ENCODE assay signal across 1 cellular context in the genomic region with DNA sequence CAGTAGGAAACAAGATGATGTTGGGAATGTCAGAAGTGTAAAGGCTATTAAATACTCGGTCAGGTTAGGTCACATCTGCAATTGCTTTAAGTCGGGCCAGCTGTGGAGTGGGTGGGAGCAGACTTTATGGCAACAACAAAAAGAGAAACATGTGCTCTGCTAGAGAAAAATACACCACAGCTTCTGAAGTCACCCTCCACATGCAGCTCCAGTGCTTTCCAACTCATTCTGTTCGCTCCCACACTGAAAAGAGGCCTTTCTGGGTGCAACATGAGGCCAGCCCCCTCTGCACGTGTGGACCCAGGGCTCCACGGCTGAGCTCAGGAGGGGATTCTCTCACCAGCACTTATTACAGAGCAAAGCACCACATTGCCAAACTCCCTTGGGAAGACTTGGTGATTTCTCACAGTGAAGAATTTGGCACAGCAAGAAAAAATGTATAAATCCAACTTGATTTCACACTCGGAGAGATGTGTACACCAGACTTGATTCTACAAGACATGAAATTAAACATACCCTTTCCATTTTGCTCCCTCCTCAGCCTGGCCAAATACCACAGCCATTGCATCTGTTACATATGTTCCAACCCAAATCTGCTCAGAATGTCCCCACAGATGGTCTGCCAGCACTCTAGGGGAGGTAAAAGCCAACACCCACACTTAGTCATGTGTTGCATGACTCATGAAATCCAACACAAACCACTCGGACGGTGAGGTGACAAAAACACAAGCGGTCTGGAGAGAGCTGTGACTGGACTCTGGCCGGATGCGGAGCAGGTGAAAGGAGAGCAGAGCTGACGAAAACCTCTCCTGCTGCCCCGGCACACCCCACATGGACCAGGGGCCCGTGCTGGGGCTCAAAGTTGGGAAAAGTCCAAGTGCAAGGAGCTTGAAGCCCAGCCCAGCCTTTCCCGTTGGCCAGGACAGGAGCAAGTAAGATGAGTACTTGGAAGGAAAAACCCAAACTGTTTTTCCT.
A peak's percentile ranks its signal among the peaks of the same experiment; 100 is the strongest.
TF ChIP-seq lines count a peak whose summit lies in the region.

No MANE protein-coding gene starts in this region.

TF ChIP-seq in K562, 482 proteins besides CTCF, POLR2A, EP300 and RAD21 (continued from another document and continues in another):
- TF ChIP-seq, protein P1, sequence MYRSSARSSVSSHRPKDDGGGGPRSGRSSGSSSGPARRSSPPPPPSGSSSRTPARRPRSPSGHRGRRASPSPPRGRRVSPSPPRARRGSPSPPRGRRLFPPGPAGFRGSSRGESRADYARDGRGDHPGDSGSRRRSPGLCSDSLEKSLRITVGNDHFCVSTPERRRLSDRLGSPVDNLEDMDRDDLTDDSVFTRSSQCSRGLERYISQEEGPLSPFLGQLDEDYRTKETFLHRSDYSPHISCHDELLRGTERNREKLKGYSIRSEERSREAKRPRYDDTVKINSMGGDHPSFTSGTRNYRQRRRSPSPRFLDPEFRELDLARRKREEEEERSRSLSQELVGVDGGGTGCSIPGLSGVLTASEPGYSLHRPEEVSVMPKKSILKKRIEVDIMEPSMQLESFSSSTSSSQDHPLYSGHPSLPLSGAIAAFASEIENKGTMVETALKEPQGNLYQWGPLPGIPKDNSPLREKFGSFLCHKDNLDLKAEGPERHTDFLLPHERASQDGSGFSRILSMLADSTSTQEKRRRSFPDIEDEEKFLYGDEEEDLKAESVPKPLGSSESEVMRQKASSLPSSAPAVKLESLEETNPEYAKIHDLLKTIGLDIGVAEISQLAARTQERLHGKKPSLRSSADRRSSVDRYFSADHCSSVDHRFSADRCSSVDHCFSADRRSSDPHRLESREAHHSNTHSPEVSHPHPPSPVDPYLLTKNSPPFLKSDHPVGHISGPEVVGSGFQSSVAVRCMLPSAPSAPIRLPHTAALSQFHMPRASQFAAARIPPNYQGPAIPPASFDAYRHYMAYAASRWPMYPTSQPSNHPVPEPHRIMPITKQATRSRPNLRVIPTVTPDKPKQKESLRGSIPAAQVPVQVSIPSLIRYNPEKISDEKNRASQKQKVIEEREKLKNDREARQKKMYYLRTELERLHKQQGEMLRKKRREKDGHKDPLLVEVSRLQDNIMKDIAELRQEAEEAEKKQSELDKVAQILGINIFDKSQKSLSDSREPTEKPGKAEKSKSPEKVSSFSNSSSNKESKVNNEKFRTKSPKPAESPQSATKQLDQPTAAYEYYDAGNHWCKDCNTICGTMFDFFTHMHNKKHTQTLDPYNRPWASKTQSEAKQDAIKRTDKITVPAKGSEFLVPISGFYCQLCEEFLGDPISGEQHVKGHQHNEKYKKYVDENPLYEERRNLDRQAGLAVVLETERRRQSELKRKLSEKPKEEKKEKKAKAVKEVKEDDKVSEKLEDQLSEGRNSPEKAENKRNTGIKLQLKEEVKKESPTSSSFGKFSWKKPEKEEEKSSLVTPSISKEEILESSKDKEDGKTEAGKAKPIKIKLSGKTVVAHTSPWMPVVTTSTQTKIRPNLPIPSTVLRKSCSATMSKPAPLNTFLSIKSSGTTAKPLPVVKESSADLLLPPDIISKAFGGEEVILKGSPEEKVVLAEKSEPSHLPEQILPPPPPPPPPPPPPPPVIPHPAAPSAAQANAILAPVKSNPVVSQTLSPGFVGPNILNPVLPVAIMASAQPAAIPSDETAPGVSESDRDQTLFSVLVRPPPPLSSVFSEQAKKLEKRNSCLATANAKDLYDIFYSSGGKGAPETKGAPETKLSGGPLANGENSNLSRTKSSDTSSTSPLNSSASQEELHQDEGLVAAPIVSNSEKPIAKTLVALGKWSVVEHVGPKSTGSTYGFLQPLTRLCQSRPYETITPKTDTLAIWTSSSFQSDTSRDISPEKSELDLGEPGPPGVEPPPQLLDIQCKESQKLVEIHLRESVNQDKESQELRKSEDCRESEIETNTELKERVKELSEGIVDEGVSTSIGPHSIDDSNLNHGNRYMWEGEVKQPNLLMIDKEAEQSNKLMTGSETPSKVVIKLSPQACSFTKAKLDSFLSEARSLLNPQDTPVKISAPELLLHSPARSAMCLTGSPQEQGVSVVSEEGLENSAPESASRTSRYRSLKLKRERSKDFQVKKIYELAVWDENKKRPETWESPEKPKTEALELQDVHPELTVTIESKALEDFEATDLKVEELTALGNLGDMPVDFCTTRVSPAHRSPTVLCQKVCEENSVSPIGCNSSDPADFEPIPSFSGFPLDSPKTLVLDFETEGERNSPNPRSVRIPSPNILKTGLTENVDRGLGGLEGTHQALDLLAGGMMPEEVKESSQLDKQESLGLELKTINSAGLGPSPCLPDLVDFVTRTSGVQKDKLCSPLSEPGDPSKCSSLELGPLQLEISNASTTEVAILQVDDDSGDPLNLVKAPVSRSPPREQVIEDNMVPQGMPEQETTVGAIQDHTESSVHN (IDR thresholded peaks at IDR 0.05; ENCODE audit: borderline replicate concordance in 1 of 2, low read depth in 1 of 2) = peak in 1 of 2 experiments; percentile 78; a peak in 2 of 4 replicates
- no peak for TF ChIP-seq PTRF (tag; IDR thresholded peaks at IDR 0.05)
- TF ChIP-seq SMAD2 (IDR thresholded peaks at IDR 0.05; ENCODE audit: low read depth, low read length) = no peak
- TF ChIP-seq, protein P2, sequence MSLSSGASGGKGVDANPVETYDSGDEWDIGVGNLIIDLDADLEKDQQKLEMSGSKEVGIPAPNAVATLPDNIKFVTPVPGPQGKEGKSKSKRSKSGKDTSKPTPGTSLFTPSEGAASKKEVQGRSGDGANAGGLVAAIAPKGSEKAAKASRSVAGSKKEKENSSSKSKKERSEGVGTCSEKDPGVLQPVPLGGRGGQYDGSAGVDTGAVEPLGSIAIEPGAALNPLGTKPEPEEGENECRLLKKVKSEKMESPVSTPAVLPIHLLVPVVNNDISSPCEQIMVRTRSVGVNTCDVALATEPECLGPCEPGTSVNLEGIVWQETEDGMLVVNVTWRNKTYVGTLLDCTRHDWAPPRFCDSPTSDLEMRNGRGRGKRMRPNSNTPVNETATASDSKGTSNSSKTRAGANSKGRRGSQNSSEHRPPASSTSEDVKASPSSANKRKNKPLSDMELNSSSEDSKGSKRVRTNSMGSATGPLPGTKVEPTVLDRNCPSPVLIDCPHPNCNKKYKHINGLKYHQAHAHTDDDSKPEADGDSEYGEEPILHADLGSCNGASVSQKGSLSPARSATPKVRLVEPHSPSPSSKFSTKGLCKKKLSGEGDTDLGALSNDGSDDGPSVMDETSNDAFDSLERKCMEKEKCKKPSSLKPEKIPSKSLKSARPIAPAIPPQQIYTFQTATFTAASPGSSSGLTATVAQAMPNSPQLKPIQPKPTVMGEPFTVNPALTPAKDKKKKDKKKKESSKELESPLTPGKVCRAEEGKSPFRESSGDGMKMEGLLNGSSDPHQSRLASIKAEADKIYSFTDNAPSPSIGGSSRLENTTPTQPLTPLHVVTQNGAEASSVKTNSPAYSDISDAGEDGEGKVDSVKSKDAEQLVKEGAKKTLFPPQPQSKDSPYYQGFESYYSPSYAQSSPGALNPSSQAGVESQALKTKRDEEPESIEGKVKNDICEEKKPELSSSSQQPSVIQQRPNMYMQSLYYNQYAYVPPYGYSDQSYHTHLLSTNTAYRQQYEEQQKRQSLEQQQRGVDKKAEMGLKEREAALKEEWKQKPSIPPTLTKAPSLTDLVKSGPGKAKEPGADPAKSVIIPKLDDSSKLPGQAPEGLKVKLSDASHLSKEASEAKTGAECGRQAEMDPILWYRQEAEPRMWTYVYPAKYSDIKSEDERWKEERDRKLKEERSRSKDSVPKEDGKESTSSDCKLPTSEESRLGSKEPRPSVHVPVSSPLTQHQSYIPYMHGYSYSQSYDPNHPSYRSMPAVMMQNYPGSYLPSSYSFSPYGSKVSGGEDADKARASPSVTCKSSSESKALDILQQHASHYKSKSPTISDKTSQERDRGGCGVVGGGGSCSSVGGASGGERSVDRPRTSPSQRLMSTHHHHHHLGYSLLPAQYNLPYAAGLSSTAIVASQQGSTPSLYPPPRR (CRISPR knock-in tag; IDR thresholded peaks at IDR 0.05; ENCODE audit: borderline replicate concordance) = no peak
- TF ChIP-seq, protein P3, sequence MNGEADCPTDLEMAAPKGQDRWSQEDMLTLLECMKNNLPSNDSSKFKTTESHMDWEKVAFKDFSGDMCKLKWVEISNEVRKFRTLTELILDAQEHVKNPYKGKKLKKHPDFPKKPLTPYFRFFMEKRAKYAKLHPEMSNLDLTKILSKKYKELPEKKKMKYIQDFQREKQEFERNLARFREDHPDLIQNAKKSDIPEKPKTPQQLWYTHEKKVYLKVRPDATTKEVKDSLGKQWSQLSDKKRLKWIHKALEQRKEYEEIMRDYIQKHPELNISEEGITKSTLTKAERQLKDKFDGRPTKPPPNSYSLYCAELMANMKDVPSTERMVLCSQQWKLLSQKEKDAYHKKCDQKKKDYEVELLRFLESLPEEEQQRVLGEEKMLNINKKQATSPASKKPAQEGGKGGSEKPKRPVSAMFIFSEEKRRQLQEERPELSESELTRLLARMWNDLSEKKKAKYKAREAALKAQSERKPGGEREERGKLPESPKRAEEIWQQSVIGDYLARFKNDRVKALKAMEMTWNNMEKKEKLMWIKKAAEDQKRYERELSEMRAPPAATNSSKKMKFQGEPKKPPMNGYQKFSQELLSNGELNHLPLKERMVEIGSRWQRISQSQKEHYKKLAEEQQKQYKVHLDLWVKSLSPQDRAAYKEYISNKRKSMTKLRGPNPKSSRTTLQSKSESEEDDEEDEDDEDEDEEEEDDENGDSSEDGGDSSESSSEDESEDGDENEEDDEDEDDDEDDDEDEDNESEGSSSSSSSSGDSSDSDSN (IDR thresholded peaks at IDR 0.05; ENCODE audit: borderline replicate concordance in 1 of 2, low read depth in 2 of 2, low read length in 2 of 2) = 0 out of 4 replicates have a peak, but pooled peaks of 1 of the 2 experiments have one; percentile 35
- no peak for TF ChIP-seq ATF1 (CRISPR knock-in tag; IDR thresholded peaks at IDR 0.05)
- peak; percentile 45 for TF ChIP-seq ATF1 (tag; IDR thresholded peaks at IDR 0.05)
- TF ChIP-seq ARID2 (IDR thresholded peaks at IDR 0.05) = no peak
- no peak for TF ChIP-seq DIDO1 (tag; IDR thresholded peaks at IDR 0.05; ENCODE audit: low read depth)
- TF ChIP-seq ETV5 (CRISPR knock-in tag; IDR thresholded peaks at IDR 0.05; ENCODE audit: low read depth) = peak; percentile 47; the same call in 1 of the 2 replicates
- no peak for TF ChIP-seq SETDB1 (IDR thresholded peaks at IDR 0.05; ENCODE audit: low read length)
- no peak for TF ChIP-seq MTF1 (CRISPR knock-in tag; IDR thresholded peaks at IDR 0.05; ENCODE audit: borderline replicate concordance)
- TF ChIP-seq GATAD2A (IDR thresholded peaks at IDR 0.05) = no peak
- TF ChIP-seq, protein P4, sequence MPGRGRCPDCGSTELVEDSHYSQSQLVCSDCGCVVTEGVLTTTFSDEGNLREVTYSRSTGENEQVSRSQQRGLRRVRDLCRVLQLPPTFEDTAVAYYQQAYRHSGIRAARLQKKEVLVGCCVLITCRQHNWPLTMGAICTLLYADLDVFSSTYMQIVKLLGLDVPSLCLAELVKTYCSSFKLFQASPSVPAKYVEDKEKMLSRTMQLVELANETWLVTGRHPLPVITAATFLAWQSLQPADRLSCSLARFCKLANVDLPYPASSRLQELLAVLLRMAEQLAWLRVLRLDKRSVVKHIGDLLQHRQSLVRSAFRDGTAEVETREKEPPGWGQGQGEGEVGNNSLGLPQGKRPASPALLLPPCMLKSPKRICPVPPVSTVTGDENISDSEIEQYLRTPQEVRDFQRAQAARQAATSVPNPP (IDR thresholded peaks at IDR 0.05; ENCODE audit: borderline replicate concordance, insufficient read depth, insufficient read length) = no peak
- TF ChIP-seq, protein P5, sequence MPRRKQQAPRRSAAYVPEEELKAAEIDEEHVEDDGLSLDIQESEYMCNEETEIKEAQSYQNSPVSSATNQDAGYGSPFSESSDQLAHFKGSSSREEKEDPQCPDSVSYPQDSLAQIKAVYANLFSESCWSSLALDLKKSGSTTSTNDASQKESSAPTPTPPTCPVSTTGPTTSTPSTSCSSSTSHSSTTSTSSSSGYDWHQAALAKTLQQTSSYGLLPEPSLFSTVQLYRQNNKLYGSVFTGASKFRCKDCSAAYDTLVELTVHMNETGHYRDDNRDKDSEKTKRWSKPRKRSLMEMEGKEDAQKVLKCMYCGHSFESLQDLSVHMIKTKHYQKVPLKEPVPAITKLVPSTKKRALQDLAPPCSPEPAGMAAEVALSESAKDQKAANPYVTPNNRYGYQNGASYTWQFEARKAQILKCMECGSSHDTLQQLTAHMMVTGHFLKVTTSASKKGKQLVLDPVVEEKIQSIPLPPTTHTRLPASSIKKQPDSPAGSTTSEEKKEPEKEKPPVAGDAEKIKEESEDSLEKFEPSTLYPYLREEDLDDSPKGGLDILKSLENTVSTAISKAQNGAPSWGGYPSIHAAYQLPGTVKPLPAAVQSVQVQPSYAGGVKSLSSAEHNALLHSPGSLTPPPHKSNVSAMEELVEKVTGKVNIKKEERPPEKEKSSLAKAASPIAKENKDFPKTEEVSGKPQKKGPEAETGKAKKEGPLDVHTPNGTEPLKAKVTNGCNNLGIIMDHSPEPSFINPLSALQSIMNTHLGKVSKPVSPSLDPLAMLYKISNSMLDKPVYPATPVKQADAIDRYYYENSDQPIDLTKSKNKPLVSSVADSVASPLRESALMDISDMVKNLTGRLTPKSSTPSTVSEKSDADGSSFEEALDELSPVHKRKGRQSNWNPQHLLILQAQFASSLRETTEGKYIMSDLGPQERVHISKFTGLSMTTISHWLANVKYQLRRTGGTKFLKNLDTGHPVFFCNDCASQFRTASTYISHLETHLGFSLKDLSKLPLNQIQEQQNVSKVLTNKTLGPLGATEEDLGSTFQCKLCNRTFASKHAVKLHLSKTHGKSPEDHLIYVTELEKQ (CRISPR knock-in tag; IDR thresholded peaks at IDR 0.05) = no peak
- TF ChIP-seq HOXB6 (CRISPR knock-in tag; IDR thresholded peaks at IDR 0.05; ENCODE audit: borderline replicate concordance) = no peak
- no peak for TF ChIP-seq RBM17 (IDR thresholded peaks at IDR 0.05; ENCODE audit: borderline replicate concordance, low read depth, low read length)
- TF ChIP-seq, protein P6, sequence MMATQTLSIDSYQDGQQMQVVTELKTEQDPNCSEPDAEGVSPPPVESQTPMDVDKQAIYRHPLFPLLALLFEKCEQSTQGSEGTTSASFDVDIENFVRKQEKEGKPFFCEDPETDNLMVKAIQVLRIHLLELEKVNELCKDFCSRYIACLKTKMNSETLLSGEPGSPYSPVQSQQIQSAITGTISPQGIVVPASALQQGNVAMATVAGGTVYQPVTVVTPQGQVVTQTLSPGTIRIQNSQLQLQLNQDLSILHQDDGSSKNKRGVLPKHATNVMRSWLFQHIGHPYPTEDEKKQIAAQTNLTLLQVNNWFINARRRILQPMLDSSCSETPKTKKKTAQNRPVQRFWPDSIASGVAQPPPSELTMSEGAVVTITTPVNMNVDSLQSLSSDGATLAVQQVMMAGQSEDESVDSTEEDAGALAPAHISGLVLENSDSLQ (IDR thresholded peaks at IDR 0.05) = no peak
- TF ChIP-seq KAT7 (CRISPR knock-in tag; IDR thresholded peaks at IDR 0.05; ENCODE audit: borderline replicate concordance) = no peak
- no peak for TF ChIP-seq PPARD (CRISPR knock-in tag; IDR thresholded peaks at IDR 0.05)
- TF ChIP-seq MYNN (IDR thresholded peaks at IDR 0.05) = no peak
- no peak for TF ChIP-seq MYNN (CRISPR knock-in tag; IDR thresholded peaks at IDR 0.05)
- no peak for TF ChIP-seq TCFL5 (CRISPR knock-in tag; conservative IDR thresholded peaks at IDR 0.05)
- TF ChIP-seq GTF2E2 (tag; IDR thresholded peaks at IDR 0.05) = no peak
- TF ChIP-seq FOS (IDR thresholded peaks at IDR 0.05; ENCODE audit: extremely low read depth, insufficient read length) = peak; percentile 50
- TF ChIP-seq PCBP1 (IDR thresholded peaks at IDR 0.05; ENCODE audit: low read depth, low read length, poor library complexity, severe bottlenecking) = no peak
- TF ChIP-seq RB1 (IDR thresholded peaks at IDR 0.05; ENCODE audit: low read depth) = no peak
- TF ChIP-seq ZNF23 (CRISPR knock-in tag; IDR thresholded peaks at IDR 0.05) = no peak
- no peak for TF ChIP-seq SMAD3 (CRISPR knock-in tag; conservative IDR thresholded peaks at IDR 0.05)
